ENCODE assay signal across 20 cellular contexts in the genomic region with DNA sequence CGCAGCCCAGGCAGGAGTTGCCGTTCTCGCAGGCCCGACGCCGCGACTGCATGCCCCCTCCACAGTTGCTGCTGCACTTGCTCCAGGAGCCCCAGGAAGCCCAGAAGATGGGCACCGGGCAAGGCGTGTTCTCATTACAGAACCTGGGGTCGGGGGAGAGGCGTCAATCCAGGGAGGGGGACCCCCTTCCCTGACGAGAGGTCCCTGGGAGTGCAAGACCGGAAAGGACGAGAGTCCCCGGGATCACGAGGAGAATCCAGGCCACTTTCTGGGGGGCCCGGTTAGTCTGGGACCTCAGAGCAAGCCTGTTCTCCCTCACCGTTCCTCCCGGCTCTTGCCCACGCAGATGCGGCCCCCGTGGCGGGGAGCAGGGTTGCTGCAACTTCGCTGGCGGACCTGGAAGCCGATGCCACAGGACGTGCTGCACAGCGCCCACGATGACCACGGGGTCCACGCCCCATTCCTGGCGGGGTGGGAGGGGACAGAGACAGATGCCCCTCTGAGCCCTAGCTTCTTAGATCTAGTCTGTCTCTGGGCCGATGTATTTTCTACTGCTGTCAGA.
DNase-seq lines count a peak whose midpoint lies in the region; ATAC-seq and TF ChIP-seq lines count a peak whose summit lies in the region.
"Had no signal": no experiment of that assay in that cellular context is flagged by ENCODE, and none has a peak within 500 bp of the region (broad histone marks: within the 10 kb centered on the region; RNA-seq: fewer than 3 reads in every experiment).

No MANE protein-coding gene starts in this region.

- no peak overlapping the region for H2BK120ac ChIP-seq in IMR-90 (ENCODE audit: low read depth, low read length)

- H3K4me2 ChIP-seq in IMR-90 (ENCODE audit: low read depth, low read length), result no peak overlapping the region
- H3K4me2 ChIP-seq: BLaER1 treated with 17β-estradiol and CSF1 and Interleukin-3, amounts not matched to agents 10 nM and 100 nM had no signal

- H2AK5ac ChIP-seq in IMR-90 (ENCODE audit: low read depth, low read length), result no peak overlapping the region

- intact Hi-C loops in natural killer cell (cut with micrococcal nuclease) (no loop called here), IMR-90 (cut with micrococcal nuclease) (no loop called here), right lobe of liver (cut with DNase I) (no loop called here)

- H3K79me1 ChIP-seq in IMR-90 (ENCODE audit: low read depth in 1 of 2, low read length in 2 of 2), result no peaks in the 10 kb centered on the region

- H2BK15ac ChIP-seq in IMR-90 (ENCODE audit: low read depth, low read length), result no peak overlapping the region

- H2BK5ac ChIP-seq in IMR-90 (ENCODE audit: low read depth, low read length, poor library complexity, severe bottlenecking), result no peak overlapping the region

- H4K91ac ChIP-seq in IMR-90 (ENCODE audit: insufficient read depth, low read depth, low read length), result no peak overlapping the region

- H2AFZ ChIP-seq in IMR-90 (replicated peaks; ENCODE audit: low read length, poor library complexity), result peak overlapping the region; percentile 21

- H3K14ac ChIP-seq in IMR-90 (replicated peaks; ENCODE audit: low read depth, low read length), result no peak overlapping the region

- H3K4me1 Mint-ChIP-seq in natural killer cell, result no peaks in the 10 kb centered on the region
- peaks cover 0 to 3% of the 10 kb centered on the region in 2 donors for H3K4me1 Mint-ChIP-seq in natural killer cell treated with Interleukin-12 subunit alpha and Interleukin-12 subunit beta and Interleukin-15 and Interleukin-18, amount 100 ng/mL, for 72 hours (ENCODE audit: low read depth in 2 of 2)

- H4K5ac ChIP-seq in IMR-90 (ENCODE audit: low read depth, low read length), result no peak overlapping the region

- dilution Hi-C loops in IMR-90 (cut with HindIII; ENCODE audit: low sequenced_read_pairs, unreplicated experiment), result no loop called here

- H4K8ac ChIP-seq in IMR-90 (ENCODE audit: low read depth in 2 of 2, low read length in 2 of 2), result no peak overlapping the region

- H3K4ac ChIP-seq in IMR-90 (ENCODE audit: low read depth, low read length), result no peak overlapping the region

- no peak overlapping the region for H3K27ac Mint-ChIP-seq in natural killer cell
- no peak overlapping the region for H3K27ac Mint-ChIP-seq in natural killer cell treated with Interleukin-12 subunit alpha and Interleukin-12 subunit beta and Interleukin-15 and Interleukin-18, amount 100 ng/mL, for 72 hours
- H3K27ac Mint-ChIP-seq: CD4-positive, alpha-beta memory T cell had no signal

- CTCF ChIA-PET in IMR-90 (lab: Yijun Ruan, JAX), result no interaction called here

- 73% methylated on average over 27 of the region's 33 CpGs; no CpG with 5 or more reads in 1 of the 2 experiments for WGBS in IMR-90 (ENCODE audit: extremely low coverage in 2 of 2, insufficient read length in 1 of 2), 2 experiments
- 87% methylated on average over 10 of the region's 33 CpGs for WGBS in right lobe of liver (ENCODE audit: insufficient coverage, low coverage, low lambda C conversion rate, missing lambda C conversion rate)

- H3K56ac ChIP-seq in IMR-90 (ENCODE audit: extremely low read depth, insufficient read depth, low read length), result no peak overlapping the region

- H3K4me1 ChIP-seq in IMR-90 (ENCODE audit: control insufficient read depth, insufficient read depth, low read length), result no peaks in the 10 kb centered on the region
- no peaks in the 10 kb centered on the region for H3K4me1 ChIP-seq in iPS-15b (ENCODE audit: control insufficient read depth, insufficient read depth, low read length)
- no peaks in the 10 kb centered on the region for H3K4me1 ChIP-seq in right lobe of liver
- H3K4me1 ChIP-seq: SJCRH30 had no signal

- peaks cover 16 to 34% of the 10 kb centered on the region in 2 donors for H3K27me3 Mint-ChIP-seq in natural killer cell (ENCODE audit: low read depth in 2 of 2)
- peaks cover 17 to 33% of the 10 kb centered on the region in 2 donors for H3K27me3 Mint-ChIP-seq in natural killer cell treated with Interleukin-12 subunit alpha and Interleukin-12 subunit beta and Interleukin-15 and Interleukin-18, amount 100 ng/mL, for 72 hours

- no peak for TF ChIP-seq RAD21 in IMR-90 (IDR thresholded peaks at IDR 0.05; ENCODE audit: low read length)

- DNase-seq in natural killer cell (no peak), IMR-90 (no peak), amniotic stem cell (lab: John Stamatoyannopoulos, UW) (no peak), right lobe of liver (no peak)
- no peak for DNase-seq in natural killer cell treated with Interleukin-12 subunit alpha and Interleukin-12 subunit beta and Interleukin-15 and Interleukin-18, amount 100 ng/mL, for 72 hours (ENCODE audit: low spot score)
- DNase-seq: Calu3; CD4-positive, alpha-beta memory T cell; DMS153; MG63; NCI-H1417 treated with DMSO at 0.1 percent for 48 hours; NCI-H187; NCI-H446; NCI-H526; Peyer's patch; SJCRH30 had no signal

- H2BK20ac ChIP-seq in IMR-90 (ENCODE audit: low read depth, low read length), result no peak overlapping the region

- TF ChIP-seq POLR2A in IMR-90 (IDR thresholded peaks at IDR 0.05; ENCODE audit: low read depth, low read length) (no peak), right lobe of liver (IDR thresholded peaks at IDR 0.05) (no peak)

- in situ Hi-C loops in IMR-90 (cut with MboI; ENCODE audit: low sequenced_read_pairs), result no loop called here

- H3K9ac ChIP-seq in IMR-90 (ENCODE audit: low read depth, low read length) (no peak overlapping the region), iPS-15b (ENCODE audit: low read depth, low read length) (no peak overlapping the region)
- H3K9ac ChIP-seq: BLaER1 treated with 17β-estradiol and CSF1 and Interleukin-3, amounts not matched to agents 10 nM and 100 nM had no signal

- H3K36me3 Mint-ChIP-seq in natural killer cell, result no peaks in the 10 kb centered on the region
- H3K36me3 Mint-ChIP-seq in natural killer cell treated with Interleukin-12 subunit alpha and Interleukin-12 subunit beta and Interleukin-15 and Interleukin-18, amount 100 ng/mL, for 72 hours, result no peaks in the 10 kb centered on the region
- H3K36me3 Mint-ChIP-seq: CD4-positive, alpha-beta memory T cell had no signal

- no peaks in the 10 kb centered on the region for H3K9me1 ChIP-seq in IMR-90 (ENCODE audit: insufficient read depth, low read length)

- POLR2A ChIA-PET in IMR-90 (lab: Charles Lee; ENCODE audit: unreplicated experiment), result no interaction called here

- H3K23ac ChIP-seq in IMR-90 (ENCODE audit: low read depth, low read length), result no peak overlapping the region

- H3K9me3 Mint-ChIP-seq in natural killer cell, result no peaks in the 10 kb centered on the region
- no peaks in the 10 kb centered on the region for H3K9me3 Mint-ChIP-seq in natural killer cell treated with Interleukin-12 subunit alpha and Interleukin-12 subunit beta and Interleukin-15 and Interleukin-18, amount 100 ng/mL, for 72 hours
- H3K9me3 Mint-ChIP-seq: CD4-positive, alpha-beta memory T cell had no signal

- H3K36me3 ChIP-seq in IMR-90 (ENCODE audit: control insufficient read depth, insufficient read depth, low read length) (no peaks in the 10 kb centered on the region), iPS-15b (ENCODE audit: control insufficient read depth, insufficient read depth, low read length) (peaks cover 3% of the 10 kb centered on the region), right lobe of liver (no peaks in the 10 kb centered on the region)
- H3K36me3 ChIP-seq: BLaER1 treated with 17β-estradiol and CSF1 and Interleukin-3, amounts not matched to agents 10 nM and 100 nM; MG63; Peyer's patch; SJCRH30 had no signal

- H3K18ac ChIP-seq in IMR-90 (ENCODE audit: low read depth, low read length), result no peak overlapping the region

- H3K4me3 ChIP-seq in IMR-90 (ENCODE audit: insufficient read depth, low read depth, low read length) (no peak overlapping the region), iPS-15b (ENCODE audit: low read depth, low read length) (peak overlapping the region; percentile 41), right lobe of liver (no peak overlapping the region)
- H3K4me3 ChIP-seq: BLaER1 treated with 17β-estradiol and CSF1 and Interleukin-3, amounts not matched to agents 10 nM and 100 nM; K562; MG63; Peyer's patch; SJCRH30 had no signal

- peak overlapping the region; percentile 50 for H3K4me3 Mint-ChIP-seq in natural killer cell
- H3K4me3 Mint-ChIP-seq in natural killer cell treated with Interleukin-12 subunit alpha and Interleukin-12 subunit beta and Interleukin-15 and Interleukin-18, amount 100 ng/mL, for 72 hours, result no peak overlapping the region

- no TSS peak for BruUV-seq in IMR-90 (replicated peaks; lab: Mats Ljungman, UMichigan)

- no peak for TF ChIP-seq CTCF in natural killer cell (IDR thresholded peaks at IDR 0.05)
- no peak for TF ChIP-seq CTCF in IMR-90 (conservative IDR thresholded peaks at IDR 0.05; ENCODE audit: low read depth, low read length)
- no peak for TF ChIP-seq CTCF in right lobe of liver (IDR thresholded peaks at IDR 0.05)

- no peak overlapping the region for H2AK9ac ChIP-seq in IMR-90 (replicated peaks; ENCODE audit: low read depth, low read length, poor library complexity)

- H3K27me3 ChIP-seq in IMR-90 (ENCODE audit: control insufficient read depth, insufficient read depth, low read length) (peaks cover 65% of the 10 kb centered on the region), iPS-15b (ENCODE audit: control insufficient read depth, insufficient read depth, low read length) (peaks cover 31% of the 10 kb centered on the region), right lobe of liver (no peaks in the 10 kb centered on the region)
- H3K27me3 ChIP-seq: BLaER1 treated with 17β-estradiol and CSF1 and Interleukin-3, amounts not matched to agents 10 nM and 100 nM; Peyer's patch; SJCRH30 had no signal

- H3K27ac ChIP-seq in IMR-90 (ENCODE audit: insufficient read depth, low read length) (no peak overlapping the region), right lobe of liver (no peak overlapping the region)
- H3K27ac ChIP-seq: BLaER1 treated with 17β-estradiol and CSF1 and Interleukin-3, amounts not matched to agents 10 nM and 100 nM; Peyer's patch; SJCRH30 had no signal

- H4K20me1 ChIP-seq in IMR-90 (ENCODE audit: insufficient read depth, low read length), result no peaks in the 10 kb centered on the region
- H4K20me1 ChIP-seq: BLaER1 treated with 17β-estradiol and CSF1 and Interleukin-3, amounts not matched to agents 10 nM and 100 nM had no signal

- ATAC-seq in natural killer cell (no peak), IMR-90 (ENCODE audit: low read depth) (no peak), HG03039 (IDR thresholded peaks at IDR 0.05; ENCODE audit: unreplicated experiment) (no peak), GM21360 (IDR thresholded peaks at IDR 0.05; ENCODE audit: unreplicated experiment) (no peak), right lobe of liver (no peak)
- ATAC-seq in natural killer cell treated with Interleukin-12 subunit alpha and Interleukin-12 subunit beta and Interleukin-15 and Interleukin-18, amount 100 ng/mL, for 72 hours, result no peak

- H3K9me3 ChIP-seq in IMR-90 (ENCODE audit: control insufficient read depth, insufficient read depth, low read length), result no peaks in the 10 kb centered on the region; the same call in 1 of the 2 replicates
- H3K9me3 ChIP-seq in iPS-15b (ENCODE audit: control insufficient read depth, insufficient read depth, low read length), result no peaks in the 10 kb centered on the region
- H3K9me3 ChIP-seq in right lobe of liver, result no peaks in the 10 kb centered on the region
- H3K9me3 ChIP-seq: MG63, Peyer's patch, SJCRH30 had no signal
